16 cellular contexts compared by ENCODE assay signal in genomic region chr3:99965077-99965476, GRCh38.
DNase-seq lines count a peak whose midpoint lies in the region; ATAC-seq, FAIRE-seq and TF ChIP-seq lines count a peak whose summit lies in the region.
"Had no signal": no experiment of that assay in that cellular context is flagged by ENCODE, and none has a peak within 500 bp of the region (broad histone marks: within the 10 kb centered on the region; RNA-seq: fewer than 3 reads in every experiment).

No MANE protein-coding gene starts in this region.

- FAIRE-seq in small intestine (lab: Jason Lieb, UNC), result no peak
- FAIRE-seq: G401.6, kidney had no signal

- ATAC-seq in left cardiac atrium, result peak; percentile 48 to 77

- H3K36me3 ChIP-seq in small intestine (ENCODE audit: control insufficient read depth in 2 of 2, insufficient read depth in 2 of 2, low read length in 2 of 2), result no peaks in the 10 kb centered on the region

- in situ Hi-C loops in astrocyte of the spinal cord (cut with HindIII; ENCODE audit: low sequenced_read_pairs), result no loop called here

- 33 to 74% (median 61%) methylated on average over 1 of the region's 1 CpG for WGBS in small intestine, 3 donors

- peaks cover 0 to 14% of the 10 kb centered on the region in 2 donors for H3K4me1 ChIP-seq in small intestine (ENCODE audit: control insufficient read depth in 2 of 2, insufficient read depth in 1 of 2, low read depth in 1 of 2, low read length in 1 of 2)

- H3K27me3 ChIP-seq in small intestine (ENCODE audit: control insufficient read depth in 2 of 2, insufficient read depth in 2 of 2, low read length in 2 of 2), result no peaks in the 10 kb centered on the region

- H3K9me3 ChIP-seq in small intestine (ENCODE audit: control insufficient read depth, low read depth), result no peaks in the 10 kb centered on the region

- no peak for TF ChIP-seq CTCF in astrocyte of the spinal cord (IDR thresholded peaks at IDR 0.05; ENCODE audit: low read depth, low read length)

- intact Hi-C loops in left cardiac atrium (cut with DNase I), result no loop called here

- H3K4me3 ChIP-seq in astrocyte of the spinal cord (ENCODE audit: low read depth, low read length) (no peak overlapping the region), small intestine (ENCODE audit: low read depth in 1 of 2, low read length in 2 of 2) (no peak overlapping the region)

- H3K27ac ChIP-seq in small intestine (ENCODE audit: low read depth in 1 of 2, low read length in 1 of 2), result no peak overlapping the region
- H3K27ac ChIP-seq: KMS-11 had no signal

- DNase-seq in HS-5 (ENCODE audit: low read depth), result peak; percentile 34
- peak; percentile 42 for DNase-seq in astrocyte of the spinal cord (ENCODE audit: low read depth, low spot score)
- no peak for DNase-seq in left cardiac atrium
- peak; percentile 18 for DNase-seq in small intestine
- no peak for DNase-seq in NCI-H1436 treated with DMSO at 0.1 percent for 48 hours (lab: John Stamatoyannopoulos, UW)
- DNase-seq in ureter (ENCODE audit: low spot score), result no peak
- no peak for DNase-seq in retina
- no peak for DNase-seq in GF-D8 (lab: John Stamatoyannopoulos, UW)
- DNase-seq: activated CD4-positive, CD25-positive, alpha-beta regulatory T cell; activated T-cell treated with anti-CD3 and anti-CD28 coated beads, Interleukin-2, amount 50 U/mL, for 1 hour; caudate nucleus; kidney; NCI-H2029; stimulated activated naive CD4-positive, alpha-beta T cell treated with Interleukin-2 at 50 U/mL for 16 hours had no signal

Comparison
In these comparisons a context has a peak if more than half of its experiments do, and no peak if none do; other contexts are left out.
1. DNase-seq: peak in HS-5 (single experiment), astrocyte of the spinal cord (single experiment) and small intestine (single experiment); none in left cardiac atrium (single experiment), NCI-H1436 treated with DMSO at 0.1 percent for 48 hours (single experiment), ureter (single experiment), retina (single experiment) and GF-D8 (single experiment).